Comparison of ENCODE assay signal across 10 cellular contexts in the genomic region with DNA sequence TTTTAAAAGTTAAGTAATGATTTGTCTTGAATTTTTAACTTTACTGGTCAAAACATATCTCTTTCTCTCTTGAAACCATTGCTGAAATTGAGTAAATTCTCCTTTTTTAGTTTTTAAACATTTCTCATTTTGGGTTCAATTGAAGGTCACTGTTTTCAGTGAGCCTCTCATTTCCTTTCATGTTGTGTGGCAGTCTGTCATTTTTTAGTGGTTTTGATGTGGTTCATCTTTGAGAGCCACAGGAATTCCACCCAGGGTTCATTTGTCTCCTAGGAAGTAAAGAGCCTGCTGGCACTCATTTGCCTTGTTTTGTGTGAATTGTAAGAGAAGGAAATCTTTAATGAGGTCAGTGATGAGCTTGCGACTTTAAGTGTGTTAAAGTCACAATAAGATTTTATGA. TPM values are rescaled to one million over a fixed set of nuclear protein-coding genes. Genes with fewer than 3 reads are reported as not detected.
DNase-seq lines count a peak whose midpoint lies in the region; ATAC-seq, FAIRE-seq and TF ChIP-seq lines count a peak whose summit lies in the region.
"Had no signal": no experiment of that assay in that cellular context is flagged by ENCODE, and none has a peak within 500 bp of the region (broad histone marks: within the 10 kb centered on the region; RNA-seq: fewer than 3 reads in every experiment).

No MANE protein-coding gene starts in this region.

- H4K20me1 ChIP-seq in HepG2 (ENCODE audit: insufficient read depth, low read length): no peaks in the 10 kb centered on the region

- no peak for TF ChIP-seq POLR2A in HepG2 (IDR thresholded peaks at IDR 0.05; ENCODE audit: insufficient read depth in 1 of 2, low read depth in 2 of 2, low read length in 2 of 2)
- TF ChIP-seq POLR2A in right lobe of liver (IDR thresholded peaks at IDR 0.05): no peak

- peak overlapping the region; percentile 4; the same call in 1 of the 2 replicates for H3K4me2 ChIP-seq in HepG2 (ENCODE audit: low read depth, low read length)

- H2AFZ ChIP-seq in HepG2 (ENCODE audit: low read length): no peak overlapping the region

- H3K9me3 ChIP-seq in HepG2 (ENCODE audit: low read length): no peaks in the 10 kb centered on the region
- no peaks in the 10 kb centered on the region for H3K9me3 ChIP-seq in right lobe of liver

- intact Hi-C loops in HepG2 (cut with micrococcal nuclease; ENCODE audit: unreplicated experiment) (loop anchor here (5.0 kb wide), 1 partner anchor 438 kb away; no protein-coding TSS in a partner anchor), right lobe of liver (cut with DNase I) (no loop called here)

- in situ Hi-C loops in HepG2 (cut with HindIII; ENCODE audit: extremely low pct_ligation_motif_present, low pct_unique_long_range_greater_than_20kb): loop anchor here (10.0 kb wide), 1 partner anchor 386 kb away; no protein-coding TSS in a partner anchor

- FAIRE-seq in HepG2 (lab: Jason Lieb, UNC): peak; percentile 18

- DNase-seq in HepG2 (ENCODE audit: low spot score) (peak; percentile 74), right lobe of liver (no peak), HT1080 (ENCODE audit: low read depth) (peak; percentile 80), choroid plexus epithelial cell (ENCODE audit: low read depth) (peak; percentile 89), GM19240 (ENCODE audit: insufficient read length, low spot score) (no peak), NCI-H748 treated with DMSO at 0.1 percent for 48 hours (lab: John Stamatoyannopoulos, UW) (no peak)
- DNase-seq: NCI-H2171, T-helper 9 cell had no signal

- POLR2A ChIA-PET in HepG2 (lab: Yijun Ruan, JAX): no interaction called here

- no peak overlapping the region for H3K27ac ChIP-seq in HepG2 (ENCODE audit: extremely low read length, insufficient read depth, low read length)
- no peak overlapping the region for H3K27ac ChIP-seq in right lobe of liver

- TF ChIP-seq CTCF in HepG2 (CRISPR knock-in tag; IDR thresholded peaks at IDR 0.05) (no peak), right lobe of liver (IDR thresholded peaks at IDR 0.05) (no peak), choroid plexus epithelial cell (conservative IDR thresholded peaks at IDR 0.05; ENCODE audit: low read depth, low read length) (no peak)

- CTCF ChIA-PET in HepG2 (lab: Yijun Ruan, JAX; ENCODE audit: low intra/inter-chr PET ratio, low total read pairs): no interaction called here

- no peak for ATAC-seq in HepG2
- no peak for ATAC-seq in right lobe of liver
- ATAC-seq in GM18520 (IDR thresholded peaks at IDR 0.05; ENCODE audit: unreplicated experiment): no peak
- ATAC-seq in GM21528 (IDR thresholded peaks at IDR 0.05; ENCODE audit: low FRiP score, unreplicated experiment): no peak

- no peaks in the 10 kb centered on the region for H3K79me2 ChIP-seq in HepG2 (ENCODE audit: insufficient read depth, low read length)

- TF ChIP-seq EP300 in HepG2 (IDR thresholded peaks at IDR 0.05; ENCODE audit: low read depth in 2 of 2, low read length in 2 of 2) (peak in 1 of 2 experiments; percentile 55; a peak in 1 of 4 replicates), HepG2 (CRISPR knock-in tag; IDR thresholded peaks at IDR 0.05; ENCODE audit: borderline replicate concordance) (no peak)

- H3K4me1 ChIP-seq in HepG2 (ENCODE audit: insufficient read depth, low read length) (peaks cover 59% of the 10 kb centered on the region), right lobe of liver (peaks cover 0 to 4% (median 0%) of the 10 kb centered on the region in 4 donors)

- H3K36me3 ChIP-seq in HepG2 (replicated peaks in 1 of 2; ENCODE audit: control insufficient read depth in 1 of 2, insufficient read depth in 2 of 2, low read length in 2 of 2): no peaks in the 10 kb centered on the region
- H3K36me3 ChIP-seq in right lobe of liver: no peaks in the 10 kb centered on the region

- H3K9ac ChIP-seq in HepG2 (ENCODE audit: insufficient read depth, low read depth, low read length): no peak overlapping the region

- H3K27me3 ChIP-seq in HepG2 (ENCODE audit: control insufficient read depth in 1 of 2, insufficient read depth in 2 of 2, low read length in 2 of 2) (no peaks in the 10 kb centered on the region), right lobe of liver (no peaks in the 10 kb centered on the region)

- BruUV-seq in HepG2 (replicated peaks; lab: Mats Ljungman, UMichigan): no TSS peak

- WGBS in HepG2 (ENCODE audit: low lambda C conversion rate): 95% methylated on average over 1 of the region's 1 CpG
- WGBS in right lobe of liver (ENCODE audit: insufficient coverage, low coverage, low lambda C conversion rate, missing lambda C conversion rate): 67% methylated on average over 1 of the region's 1 CpG

- TF ChIP-seq RAD21 in HepG2 (CRISPR knock-in tag; IDR thresholded peaks at IDR 0.05): no peak

- no peak overlapping the region for H3K4me3 ChIP-seq in HepG2 (replicated peaks in 1 of 3; ENCODE audit: insufficient read depth in 1 of 3, low read depth in 2 of 3, low read length in 3 of 3)
- H3K4me3 ChIP-seq in right lobe of liver: no peak overlapping the region
- no peak overlapping the region for H3K4me3 ChIP-seq in choroid plexus epithelial cell (ENCODE audit: low read depth, low read length)

TF ChIP-seq in HepG2, 621 proteins besides CTCF, POLR2A, EP300 and RAD21:
- TF ChIP-seq NFIC (IDR thresholded peaks at IDR 0.05; ENCODE audit: low read length): 0 out of 2 replicates have a peak, but pooled peaks have one; percentile 24
- no peak for TF ChIP-seq HNRNPLL (IDR thresholded peaks at IDR 0.05; ENCODE audit: low read depth, low read length, poor library complexity, severe bottlenecking)
- TF ChIP-seq STAG1 (CRISPR knock-in tag; IDR thresholded peaks at IDR 0.05): no peak
- no peak for TF ChIP-seq SNAI1 (CRISPR knock-in tag; IDR thresholded peaks at IDR 0.05; ENCODE audit: borderline replicate concordance)
- TF ChIP-seq NCOA2 (CRISPR knock-in tag; IDR thresholded peaks at IDR 0.05): peak; percentile 25; the same call in 1 of the 2 replicates
- TF ChIP-seq RARA (CRISPR knock-in tag; IDR thresholded peaks at IDR 0.05): peak; percentile 91
- peak; percentile 60; the same call in 1 of the 2 replicates for TF ChIP-seq HMG20A (CRISPR knock-in tag; IDR thresholded peaks at IDR 0.05; ENCODE audit: borderline replicate concordance)
- TF ChIP-seq CBFB (CRISPR knock-in tag; IDR thresholded peaks at IDR 0.05): 0 out of 2 replicates have a peak, but pooled peaks have one; percentile 33
- no peak for TF ChIP-seq TEAD3 (CRISPR knock-in tag; optimal IDR thresholded peaks at IDR 0.05; ENCODE audit: borderline replicate concordance)
- TF ChIP-seq POLR2AphosphoS2 (IDR thresholded peaks at IDR 0.05; ENCODE audit: low read depth, low read length): no peak
- TF ChIP-seq TCF7 (IDR thresholded peaks at IDR 0.05; ENCODE audit: low read depth): peak; percentile 52; the same call in 1 of the 2 replicates
- no peak for TF ChIP-seq ZNF143 (CRISPR knock-in tag; IDR thresholded peaks at IDR 0.05)
- TF ChIP-seq ZNF570 (CRISPR knock-in tag; IDR thresholded peaks at IDR 0.05; ENCODE audit: borderline replicate concordance): no peak
TF ChIP-seq in HepG2: peak in this region for 6.

RNA-seq across cellular contexts. Expression of gene CLDN11, which starts 10.4 kb away (rescaled TPM):
- total RNA-seq in HepG2 (2016; rRNA removed; fragmentation: Illumina TruSeq; extraction: Trizol) (2.9 and 4.9 TPM in 2 replicates), right lobe of liver (1 to 10 TPM in 5 of 6 experiments, under 1 TPM in 1; 0.97 to 5.0 (median 1.5) TPM)
- total RNA-seq in HepG2 (2016; cell fraction: cytosol; rRNA removed; fragmentation: Illumina TruSeq; extraction: Trizol; ENCODE audit: low read depth): 1.1 and 1.8 TPM in 2 replicates
- total RNA-seq in HepG2 (2016; cell fraction: insoluble cytoplasmic fraction; rRNA removed; fragmentation: Illumina TruSeq; extraction: Trizol): 3.4 and 4.9 TPM in 2 replicates
- total RNA-seq in HepG2 (2016; cell fraction: membrane; rRNA removed; fragmentation: Illumina TruSeq; extraction: Trizol): 4.5 and 4.9 TPM in 2 replicates
- 4.8 and 6.0 TPM in 2 replicates for total RNA-seq in HepG2 (2016; cell fraction: nucleus; rRNA removed; fragmentation: Illumina TruSeq; extraction: Trizol)
- polyA plus RNA-seq in HepG2 (2011; rRNA removed): 2.8 and 4.2 TPM in 2 replicates
- polyA plus RNA-seq in HepG2 (2011; cell fraction: cytosol; rRNA removed): 3.8 and 10.8 TPM in 2 replicates
- 4.4 and 4.9 TPM in 2 replicates for polyA plus RNA-seq in HepG2 (2011; cell fraction: nucleus; rRNA removed)
- 3.2 and 3.3 TPM in 2 replicates for polyA plus RNA-seq in HepG2 (2012)
- 2.0 and 2.1 TPM in 2 replicates for polyA plus RNA-seq in HepG2 (2016; cell fraction: cytosol; fragmentation: Illumina TruSeq; extraction: Trizol; ENCODE audit: low read depth)
- 4.1 and 4.5 TPM in 2 replicates for polyA plus RNA-seq in HepG2 (2016; cell fraction: insoluble cytoplasmic fraction; fragmentation: Illumina TruSeq; extraction: Trizol; ENCODE audit: low read depth)
- polyA plus RNA-seq in HepG2 (2016; cell fraction: membrane; fragmentation: Illumina TruSeq; extraction: Trizol; ENCODE audit: low read depth): 4.6 and 4.7 TPM in 2 replicates
- polyA plus RNA-seq in HepG2 (2016; cell fraction: nucleus; fragmentation: Illumina TruSeq; extraction: Trizol; ENCODE audit: insufficient read depth, low read depth): 7.0 and 9.6 TPM in 2 replicates
- polyA minus RNA-seq in HepG2 (2011; rRNA and poly(A)+ RNA removed; ENCODE audit: low replicate concordance): 0.35 and 44.6 TPM in 2 replicates
- polyA minus RNA-seq in HepG2 (2011; cell fraction: cytosol; rRNA and poly(A)+ RNA removed): 7.1 and 8.1 TPM in 2 replicates
- 3.5 and 4.0 TPM in 2 replicates for polyA minus RNA-seq in HepG2 (2011; cell fraction: nucleus; rRNA and poly(A)+ RNA removed)
- 0.23 TPM in 1 of 2 replicates, not detected in the other for total RNA-seq in HT1080 (2014; rRNA removed; shearing (Covaris generic))
- 0.11 TPM in 1 of 2 replicates, not detected in the other for polyA plus RNA-seq in HT1080 (2015; cell fraction: cytosol; rRNA removed)
- polyA plus RNA-seq in HT1080 (2015; cell fraction: nucleus; rRNA removed): 0.16 and 0.36 TPM in 2 replicates

Comparison
In these comparisons a context has a peak if more than half of its experiments do, and no peak if none do; other contexts are left out.
1. DNase-seq: peak in HepG2 (single experiment), HT1080 (single experiment) and choroid plexus epithelial cell (single experiment); none in right lobe of liver (0 of 3), GM19240 (single experiment) and NCI-H748 treated with DMSO at 0.1 percent for 48 hours (single experiment).